8 cellular contexts compared by ENCODE assay signal in the genomic region with DNA sequence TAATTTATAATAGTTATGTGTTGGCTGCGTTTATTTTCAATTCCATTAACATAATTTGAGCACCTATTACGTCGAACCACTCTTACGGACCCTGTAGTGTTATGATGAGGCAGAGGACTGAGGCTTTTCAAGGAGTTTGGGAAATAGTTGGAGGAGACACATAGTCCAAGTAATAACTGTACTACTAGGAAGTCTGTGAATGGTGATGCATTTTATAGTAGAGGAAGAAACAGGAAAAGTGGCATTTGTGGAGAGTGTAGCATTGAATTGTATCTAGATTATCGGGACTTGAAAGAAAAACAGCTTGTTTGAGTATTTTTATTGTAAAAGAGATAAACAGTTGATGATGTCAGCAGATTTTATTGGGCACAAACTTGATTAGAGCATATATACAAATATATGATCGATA. TPM values are rescaled to one million over a fixed set of nuclear protein-coding genes. Genes with fewer than 3 reads are reported as not detected.
A peak's percentile ranks its signal among the peaks of the same experiment; 100 is the strongest.
DNase-seq lines count a peak whose midpoint lies in the region; ATAC-seq and TF ChIP-seq lines count a peak whose summit lies in the region.

No MANE protein-coding gene starts in this region.

- H3K4me1 Mint-ChIP-seq in activated CD4-positive, alpha-beta T cell treated with anti-CD3 and anti-CD28 coated beads, Interleukin-2, amount 10 ng/mL, durations not matched to agents 24 days and 14 days: peaks cover 57% of the 10 kb centered on the region
- H3K4me1 Mint-ChIP-seq in activated B cell treated with CpG ODN at 0.5 μM for 24 hours: peaks cover 77% of the 10 kb centered on the region

- TF ChIP-seq CTCF in activated B cell treated with CpG ODN at 0.5 μM for 24 hours (IDR thresholded peaks at IDR 0.05): no peak
- TF ChIP-seq CTCF in RWPE1 (conservative IDR thresholded peaks at IDR 0.05; ENCODE audit: low read depth): no peak

- intact Hi-C loops in activated CD4-positive, alpha-beta T cell treated with anti-CD3 and anti-CD28 coated beads, Interleukin-2, amount 10 ng/mL, durations not matched to agents 24 days and 14 days (cut with micrococcal nuclease): no loop called here
- intact Hi-C loops in activated B cell treated with CpG ODN at 0.5 μM for 24 hours (cut with micrococcal nuclease): loop anchor here (10.0 kb wide), 1 partner anchor 1478 kb away; a partner anchor contains a TSS

- H3K9me3 Mint-ChIP-seq in activated CD4-positive, alpha-beta T cell treated with anti-CD3 and anti-CD28 coated beads, Interleukin-2, amount 10 ng/mL, durations not matched to agents 24 days and 14 days: no peaks in the 10 kb centered on the region
- no peaks in the 10 kb centered on the region for H3K9me3 Mint-ChIP-seq in activated B cell treated with CpG ODN at 0.5 μM for 24 hours

- peaks cover 9% of the 10 kb centered on the region for H3K4me1 ChIP-seq in iPS-18a (ENCODE audit: control insufficient read depth, low read depth, low read length)
- H3K4me1 ChIP-seq in thymus (ENCODE audit: control insufficient read depth, insufficient read depth, low read length): peaks cover 25% of the 10 kb centered on the region

- CTCF ChIA-PET in activated B cell treated with CpG ODN at 0.5 μM for 24 hours (lab: Charles Lee) (interaction anchor here (1.4 kb wide), 2 partner anchors 21 to 30 kb away, joined by 3 to 4 read pairs; no protein-coding TSS in a partner anchor), RWPE1 (lab: Yijun Ruan, JAX) (interaction anchor here (0.5 to 1.1 kb wide), 5 partner anchors 42 to 202 kb away, joined by 3 read pairs; a partner anchor contains a TSS)

- H3K4me3 ChIP-seq in iPS-18a (ENCODE audit: low read length) (peak overlapping the region; percentile 73), thymus (ENCODE audit: low read length) (peak overlapping the region; percentile 64)

- H3K27ac ChIP-seq in iPS-18a (ENCODE audit: low read length) (no peak overlapping the region), thymus (ENCODE audit: low read depth) (no peak overlapping the region), RWPE1 (no peak overlapping the region)

- peak overlapping the region; percentile 97 for H3K27ac Mint-ChIP-seq in activated CD4-positive, alpha-beta T cell treated with anti-CD3 and anti-CD28 coated beads, Interleukin-2, amount 10 ng/mL, durations not matched to agents 24 days and 14 days
- H3K27ac Mint-ChIP-seq in activated B cell treated with CpG ODN at 0.5 μM for 24 hours: peak overlapping the region; percentile 97

- H3K36me3 Mint-ChIP-seq in activated CD4-positive, alpha-beta T cell treated with anti-CD3 and anti-CD28 coated beads, Interleukin-2, amount 10 ng/mL, durations not matched to agents 24 days and 14 days (ENCODE audit: low read depth): peaks cover 18% of the 10 kb centered on the region
- H3K36me3 Mint-ChIP-seq in activated B cell treated with CpG ODN at 0.5 μM for 24 hours (ENCODE audit: low read depth): peaks cover 10% of the 10 kb centered on the region

- H3K9me3 ChIP-seq in iPS-18a (ENCODE audit: control insufficient read depth, low read depth, low read length) (no peaks in the 10 kb centered on the region), thymus (ENCODE audit: control insufficient read depth) (no peaks in the 10 kb centered on the region)

- DNase-seq in activated CD4-positive, alpha-beta T cell treated with anti-CD3 and anti-CD28 coated beads, Interleukin-2, amount 10 ng/mL, durations not matched to agents 24 days and 14 days: no peak
- no peak for DNase-seq in activated CD4-positive, alpha-beta T cell treated with anti-CD3 and anti-CD28 coated beads for 48 hours
- no peak for DNase-seq in activated B cell treated with CpG ODN at 0.5 μM for 24 hours
- no peak for DNase-seq in SHP77 treated with DMSO at 0.1 percent for 48 hours (lab: John Stamatoyannopoulos, UW)
- no peak for DNase-seq in stimulated activated CD8-positive, alpha-beta memory T cell treated with anti-CD3 and anti-CD28 coated beads, Interleukin-4, amount 100 ng/mL, for 48 hours
- no peak for DNase-seq in RWPE1 (ENCODE audit: low spot score)

- peak overlapping the region; percentile 92 for H3K4me3 Mint-ChIP-seq in activated CD4-positive, alpha-beta T cell treated with anti-CD3 and anti-CD28 coated beads, Interleukin-2, amount 10 ng/mL, durations not matched to agents 24 days and 14 days
- peak overlapping the region; percentile 98 for H3K4me3 Mint-ChIP-seq in activated B cell treated with CpG ODN at 0.5 μM for 24 hours

- H3K27me3 ChIP-seq in iPS-18a (ENCODE audit: control insufficient read depth, insufficient read depth, low read length) (no peaks in the 10 kb centered on the region), thymus (ENCODE audit: control insufficient read depth, insufficient read depth) (no peaks in the 10 kb centered on the region)

- H3K27me3 Mint-ChIP-seq in activated CD4-positive, alpha-beta T cell treated with anti-CD3 and anti-CD28 coated beads, Interleukin-2, amount 10 ng/mL, durations not matched to agents 24 days and 14 days: no peaks in the 10 kb centered on the region
- no peaks in the 10 kb centered on the region for H3K27me3 Mint-ChIP-seq in activated B cell treated with CpG ODN at 0.5 μM for 24 hours

- WGBS in thymus: 5% methylated on average over 6 of the region's 6 CpGs

- H3K36me3 ChIP-seq in iPS-18a (ENCODE audit: control insufficient read depth, low read depth, low read length): no peaks in the 10 kb centered on the region
- H3K36me3 ChIP-seq in thymus (ENCODE audit: control insufficient read depth, insufficient read depth): no peaks in the 10 kb centered on the region

- ATAC-seq in activated B cell treated with CpG ODN at 0.5 μM for 24 hours (ENCODE audit: low read depth): no peak

- peak overlapping the region; percentile 85 for H3K9ac ChIP-seq in iPS-18a (ENCODE audit: low read length)

- POLR2A ChIA-PET in activated B cell treated with CpG ODN at 0.5 μM for 24 hours (lab: Charles Lee) (interaction anchor here (0.5 to 6.1 kb wide), 3 partner anchors 15 to 306 kb away, joined by 3 to 211 read pairs (median 7); no protein-coding TSS in a partner anchor), RWPE1 (lab: Yijun Ruan, JAX; ENCODE audit: low non-redundant PET) (no interaction called here)

RNA-seq across cellular contexts. Expression of a gene that starts 1.7 kb away (rescaled TPM):
- 143 and 146 TPM in 2 replicates for total RNA-seq in activated CD4-positive, alpha-beta T cell treated with anti-CD3 and anti-CD28 coated beads, Interleukin-2, amount 10 ng/mL, durations not matched to agents 24 days and 14 days
- 64.8 and 72.0 TPM in 2 replicates for total RNA-seq in activated B cell treated with CpG ODN at 0.5 μM for 24 hours
- 37.4 TPM for polyA plus RNA-seq in thymus
